ENCODE assay signal across 9 cellular contexts in the genomic region with DNA sequence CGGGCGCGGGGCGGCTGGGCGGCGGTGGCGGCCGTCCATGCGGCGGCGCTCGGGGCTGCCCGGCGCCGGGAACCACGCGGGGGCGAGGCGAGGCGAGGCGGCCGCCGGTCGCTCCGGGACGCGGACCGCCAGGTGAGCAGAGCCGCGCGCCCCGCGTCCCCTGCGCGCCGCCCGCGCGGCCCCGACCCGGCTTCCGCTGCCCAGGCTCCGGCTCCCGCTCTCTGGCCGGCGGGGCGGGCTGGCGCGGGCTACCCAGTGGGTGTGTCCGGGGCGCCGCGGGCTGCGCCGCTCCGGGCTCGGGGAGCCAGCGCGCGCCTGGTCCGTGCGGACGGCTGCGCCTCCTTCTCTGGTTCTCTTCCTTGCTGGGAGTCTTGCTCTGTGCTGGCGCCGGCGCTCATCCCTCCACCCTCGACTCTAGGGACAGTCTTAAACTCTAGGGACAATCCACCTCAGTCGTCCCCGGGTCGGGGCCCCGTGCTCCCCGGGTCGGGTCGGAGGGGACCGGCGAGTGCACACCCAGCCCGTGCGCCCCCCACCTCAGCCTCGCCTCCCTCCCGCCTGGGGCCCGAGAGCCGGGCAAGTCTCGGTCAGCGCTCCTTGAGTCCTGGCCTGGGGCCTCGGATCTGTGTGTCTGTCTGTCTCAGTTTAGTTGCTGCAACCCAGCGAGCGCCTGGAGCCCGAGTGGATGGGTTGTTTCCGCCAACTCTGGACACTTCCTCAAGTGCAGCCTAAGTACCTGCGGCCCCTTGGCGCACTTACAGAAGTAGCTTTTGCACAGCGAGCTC. TPM values are rescaled to one million over a fixed set of nuclear protein-coding genes. Genes with fewer than 3 reads are reported as not detected.
DNase-seq lines count a peak whose midpoint lies in the region; ATAC-seq, FAIRE-seq and TF ChIP-seq lines count a peak whose summit lies in the region.
"Had no signal": no experiment of that assay in that cellular context is flagged by ENCODE, and none has a peak within 500 bp of the region (broad histone marks: within the 10 kb centered on the region; RNA-seq: fewer than 3 reads in every experiment).

No MANE protein-coding gene starts in this region.

- TF ChIP-seq CTCF in K562 (IDR thresholded peaks at IDR 0.05 in 2 of 3, conservative IDR thresholded peaks at IDR 0.05 in 1 of 3; ENCODE audit: insufficient read depth in 2 of 3, low read depth in 1 of 3, low read length in 3 of 3) = no peak

- H3K27me3 ChIP-seq in H7 (ENCODE audit: control insufficient read depth, insufficient read depth, low read length) (peaks cover 18% of the 10 kb centered on the region), K562 (ENCODE audit: control insufficient read depth in 2 of 2, insufficient read depth in 2 of 2, low read length in 2 of 2) (peaks cover 9 to 13% of the 10 kb centered on the region in 2 experiments; a peak in 3 of 5 replicates)

- CTCF ChIA-PET in K562 (lab: Yijun Ruan, JAX; ENCODE audit: low intra/inter-chr PET ratio) = interaction anchor here (0.6 to 2.9 kb wide), 3 partner anchors 325 to 328 kb away, joined by 3 to 10 read pairs (median 3); no protein-coding TSS in a partner anchor

- H4K20me1 ChIP-seq in K562 (replicated peaks; ENCODE audit: control insufficient read depth, insufficient read depth, low read length) = 0 out of 2 replicates have a peak, but pooled peaks cover 9% of the 10 kb centered on the region

- intact Hi-C loops in K562 (cut with micrococcal nuclease) = loop anchor here (5.0 kb wide), 1 partner anchor 327 kb away; no protein-coding TSS in a partner anchor

- ATAC-seq in K562 = peak; percentile 46

- 0 out of 2 replicates have a peak overlapping the region, but pooled peaks have one; percentile 66 for H2AFZ ChIP-seq in K562 (ENCODE audit: low read depth, low read length)

- whole genome bisulfite sequencing in K562 (ENCODE audit: insufficient coverage, low coverage, missing lambda C conversion rate) = 8% methylated on average over 35 of the region's 93 CpGs

- H3K27ac ChIP-seq in K562 (ENCODE audit: extremely low read depth, low read depth, low read length) = no peak overlapping the region

- H3K9ac ChIP-seq in K562 (ENCODE audit: insufficient read depth in 1 of 2, low read depth in 2 of 2, low read length in 2 of 2) = no peak overlapping the region; a peak in 1 of 4 replicates

- peak; percentile 78 for DNase-seq in DMS 273 (lab: John Stamatoyannopoulos, UW; ENCODE audit: unreplicated experiment)
- no peak for DNase-seq in DMS 273 treated with DMSO at 0.1 percent for 48 hours (lab: John Stamatoyannopoulos, UW)
- DNase-seq in H7 = peak; percentile 88
- DNase-seq in NCI-H146 (lab: John Stamatoyannopoulos, UW) = peak; percentile 64
- DNase-seq in K562 (ENCODE audit: extremely low read depth in 1 of 4, low spot score in 3 of 4) = peak in 1 of 4 experiments; percentile 55
- DNase-seq in iPS-NIHi7 (ENCODE audit: extremely low spot score) = peak; percentile 60
- peak; percentile 31 for DNase-seq in stimulated activated CD8-positive, alpha-beta memory T cell treated with anti-CD3 and anti-CD28 coated beads, Interleukin-4, amount 100 ng/mL, for 48 hours
- DNase-seq in SKM-1 (lab: John Stamatoyannopoulos, UW; ENCODE audit: unreplicated experiment) = no peak

- peak overlapping the region; percentile 55; the same call in 1 of the 2 replicates for H3K4me2 ChIP-seq in K562 (ENCODE audit: insufficient read depth, low read length)

- no peaks in the 10 kb centered on the region for H3K9me3 ChIP-seq in K562 (replicated peaks; ENCODE audit: control insufficient read depth, insufficient read depth, low read depth, low read length)

- H3K9me1 ChIP-seq in K562 (ENCODE audit: control insufficient read depth, insufficient read depth, low read length) = no peaks in the 10 kb centered on the region

- H3K4me3 ChIP-seq in H7 (ENCODE audit: insufficient read depth, low read depth, low read length) (peak overlapping the region; percentile 70), K562 (peak overlapping the region; percentile 27)

- peaks cover 0 to 15% of the 10 kb centered on the region in 2 experiments; a peak in 2 of 5 replicates for H3K4me1 ChIP-seq in K562 (replicated peaks in 1 of 2; ENCODE audit: control insufficient read depth in 2 of 2, insufficient read depth in 2 of 2, low read length in 2 of 2)

- no peak for TF ChIP-seq POLR2A in K562 (conservative IDR thresholded peaks at IDR 0.05)

- no peak for FAIRE-seq in K562 (lab: Jason Lieb, UNC)
- FAIRE-seq: A204.1 had no signal

- in situ Hi-C loops in K562 (cut with MboI) = loop anchor here (10.0 kb wide), 1 partner anchor 329 kb away; no protein-coding TSS in a partner anchor

- TF ChIP-seq RAD21 in K562 (CRISPR knock-in tag; conservative IDR thresholded peaks at IDR 0.05 in 1 of 2, IDR thresholded peaks at IDR 0.05 in 1 of 2) = no peak

- no TSS peak for BruUV-seq in K562 (replicated peaks; lab: Mats Ljungman, UMichigan)

- POLR2A ChIA-PET in K562 (lab: Yijun Ruan, JAX) = no interaction called here

- no peak for TF ChIP-seq EP300 in K562 (IDR thresholded peaks at IDR 0.05; ENCODE audit: low read length)

- H3K36me3 ChIP-seq in H7 (replicated peaks; ENCODE audit: control insufficient read depth, insufficient read depth, low read length) (no peaks in the 10 kb centered on the region), K562 (ENCODE audit: control insufficient read depth, insufficient read depth, low read length) (no peaks in the 10 kb centered on the region)

- H3K79me2 ChIP-seq in K562 (ENCODE audit: control insufficient read depth, insufficient read depth, low read length) = no peaks in the 10 kb centered on the region

TF ChIP-seq in K562, 482 proteins besides CTCF, POLR2A, EP300 and RAD21 (continues in another document):
- no peak for TF ChIP-seq TGIF2 (CRISPR knock-in tag; IDR thresholded peaks at IDR 0.05)
- no peak for TF ChIP-seq SP1 (CRISPR knock-in tag; IDR thresholded peaks at IDR 0.05)
- no peak for TF ChIP-seq ZNF584 (CRISPR knock-in tag; IDR thresholded peaks at IDR 0.05; ENCODE audit: low read depth)
- TF ChIP-seq SNRNP70 (optimal IDR thresholded peaks at IDR 0.05; ENCODE audit: low read depth, low read length) = no peak
- TF ChIP-seq CHD4 (IDR thresholded peaks at IDR 0.05; ENCODE audit: insufficient read depth, insufficient replicate concordance, low read depth, low read length, poor library complexity, severe bottlenecking) = no peak
- TF ChIP-seq, protein P1, sequence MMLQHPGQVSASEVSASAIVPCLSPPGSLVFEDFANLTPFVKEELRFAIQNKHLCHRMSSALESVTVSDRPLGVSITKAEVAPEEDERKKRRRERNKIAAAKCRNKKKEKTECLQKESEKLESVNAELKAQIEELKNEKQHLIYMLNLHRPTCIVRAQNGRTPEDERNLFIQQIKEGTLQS (IDR thresholded peaks at IDR 0.05) = no peak
- TF ChIP-seq, protein P1 (CRISPR knock-in tag; conservative IDR thresholded peaks at IDR 0.05) = no peak
- TF ChIP-seq NFIX (CRISPR knock-in tag; IDR thresholded peaks at IDR 0.05; ENCODE audit: low read depth) = no peak
- no peak for TF ChIP-seq KDM5B (IDR thresholded peaks at IDR 0.05; ENCODE audit: insufficient replicate concordance, low read depth, low read length)

RNA-seq across cellular contexts. Expression of gene THSD4, which starts 0.5 kb away (rescaled TPM):
- 3.3 and 3.9 TPM in 2 replicates for total RNA-seq in H7 (2014; rRNA removed; shearing (Covaris generic))
- 0.05 TPM in 1 of 2 replicates, not detected in the other for total RNA-seq in K562 (2011; cell fraction: chromatin; rRNA removed; ENCODE audit: low replicate concordance)
- under 0.01 TPM in 1 of 2 replicates, not detected in the other for total RNA-seq in K562 (2011; cell fraction: nucleolus; rRNA removed)
- 0.07 and 0.08 TPM in 2 replicates for total RNA-seq in K562 (2011; cell fraction: nucleoplasm; rRNA removed)
- total RNA-seq in K562 (2014; rRNA removed) = not detected in 2 replicates
- total RNA-seq in K562 (2014; rRNA removed; fragmentation: Illumina TruSeq; extraction: Trizol) = 0.04 TPM in 1 of 2 replicates, not detected in the other
- total RNA-seq in K562 (2015; rRNA removed; fragmentation: Illumina TruSeq; extraction: Trizol) = 0.04 TPM in 2 replicates
- total RNA-seq in K562 (2021) = 0.04 and 0.18 TPM in 2 replicates
- not detected in 2 replicates for polyA plus RNA-seq in K562 (2011; rRNA removed)
- 0.03 TPM in 1 of 2 replicates, not detected in the other for polyA plus RNA-seq in K562 (2011; cell fraction: cytosol; rRNA removed)
- polyA plus RNA-seq in K562 (2011; cell fraction: nucleus; rRNA removed) = 0.01 TPM in 1 of 2 replicates, not detected in the other
- 0.01 and 1.7 TPM in 2 replicates for polyA plus RNA-seq in K562 (2012)
- 0.04 and 0.08 TPM in 2 replicates for polyA plus RNA-seq in K562 (2014; fragmentation: Illumina TruSeq; extraction: Trizol)
- polyA plus RNA-seq in K562 (2014; fragmentation: Nextera tagmentation; extraction: Ambion mirVana) = not detected
- polyA plus RNA-seq in K562 (2014; rRNA removed) = 0.03 TPM in 1 of 2 replicates, not detected in the other
- polyA minus RNA-seq in K562 (2011; rRNA and poly(A)+ RNA removed) = not detected in 2 replicates
- not detected in 2 replicates for polyA minus RNA-seq in K562 (2011; cell fraction: cytosol; rRNA and poly(A)+ RNA removed)
- polyA minus RNA-seq in K562 (2011; cell fraction: nucleus; rRNA and poly(A)+ RNA removed) = not detected in 2 replicates

Comparison
In these comparisons a context has a peak if more than half of its experiments do, and no peak if none do; other contexts are left out.
1. DNase-seq: peak in DMS 273 (single experiment), H7 (single experiment), NCI-H146 (single experiment), iPS-NIHi7 (single experiment) and stimulated activated CD8-positive, alpha-beta memory T cell treated with anti-CD3 and anti-CD28 coated beads, Interleukin-4, amount 100 ng/mL, for 48 hours (single experiment); none in DMS 273 treated with DMSO at 0.1 percent for 48 hours (single experiment) and SKM-1 (single experiment).